Comparison of ENCODE assay signal across 20 cellular contexts in the genomic region with DNA sequence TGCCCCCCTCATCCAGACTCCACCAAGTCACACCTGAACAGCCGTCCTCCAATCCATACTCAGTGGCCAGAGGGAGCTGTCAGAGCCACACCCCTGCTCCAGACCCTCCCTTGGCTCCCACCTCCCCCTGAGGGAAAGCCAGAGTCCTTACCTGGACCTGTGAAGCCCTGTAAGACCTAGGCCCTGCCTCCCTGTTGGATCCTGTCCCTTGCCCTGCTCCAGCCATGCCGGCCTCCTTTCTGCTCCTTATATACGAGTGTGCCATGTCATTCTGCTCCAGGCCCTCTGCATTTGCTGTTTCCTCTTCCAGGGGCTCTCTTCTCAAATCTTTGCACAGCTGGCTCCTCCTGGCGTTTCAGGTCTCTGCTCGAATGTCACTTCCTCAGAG.
DNase-seq lines count a peak whose midpoint lies in the region; ATAC-seq and TF ChIP-seq lines count a peak whose summit lies in the region.
"Had no signal": no experiment of that assay in that cellular context is flagged by ENCODE, and none has a peak within 500 bp of the region (broad histone marks: within the 10 kb centered on the region; RNA-seq: fewer than 3 reads in every experiment).

No MANE protein-coding gene starts in this region.

- CTCF ChIA-PET in activated CD4-positive, alpha-beta T cell treated with anti-CD3 and anti-CD28 coated beads, Interleukin-2, amount 10 ng/mL, durations not matched to agents 7 days and 5 days (lab: Charles Lee): no interaction called here
- CTCF ChIA-PET in activated CD4-positive, alpha-beta T cell treated with anti-CD3 and anti-CD28 coated beads for 36 hours (lab: Charles Lee): interaction anchor here (0.5 to 6.7 kb wide), 3 partner anchors 60 to 238 kb away, joined by 3 to 43 read pairs (median 3); no protein-coding TSS in a partner anchor

- no peak overlapping the region for H3K4me2 ChIP-seq in OCI-LY3 (ENCODE audit: low read length)
- H3K4me2 ChIP-seq in osteoblast (ENCODE audit: insufficient read depth, low read length): no peak overlapping the region

- no peaks in the 10 kb centered on the region for H3K36me3 Mint-ChIP-seq in activated CD4-positive, alpha-beta T cell treated with anti-CD3 and anti-CD28 coated beads, Interleukin-2, amount 10 ng/mL, durations not matched to agents 7 days and 5 days (ENCODE audit: low read depth)
- no peaks in the 10 kb centered on the region for H3K36me3 Mint-ChIP-seq in activated CD4-positive, alpha-beta T cell treated with anti-CD3 and anti-CD28 coated beads for 36 hours (ENCODE audit: low read depth)
- H3K36me3 Mint-ChIP-seq in activated T-helper 17 cell treated with anti-CD3 and anti-CD28 coated beads, Interleukin-2, amount 50 U/mL, for 72 hours (ENCODE audit: low read depth): no peaks in the 10 kb centered on the region
- H3K36me3 Mint-ChIP-seq in natural killer cell treated with Interleukin-12 subunit alpha and Interleukin-12 subunit beta and Interleukin-15 and Interleukin-18, amount 100 ng/mL, for 72 hours: no peaks in the 10 kb centered on the region
- H3K36me3 Mint-ChIP-seq: IgD-negative memory B cell had no signal

- H3K27me3 Mint-ChIP-seq in activated CD4-positive, alpha-beta T cell treated with anti-CD3 and anti-CD28 coated beads, Interleukin-2, amount 10 ng/mL, durations not matched to agents 7 days and 5 days: peaks cover 3% of the 10 kb centered on the region
- H3K27me3 Mint-ChIP-seq in activated CD4-positive, alpha-beta T cell treated with anti-CD3 and anti-CD28 coated beads for 36 hours: no peaks in the 10 kb centered on the region
- H3K27me3 Mint-ChIP-seq in activated T-helper 17 cell treated with anti-CD3 and anti-CD28 coated beads, Interleukin-2, amount 50 U/mL, for 72 hours: peaks cover 5% of the 10 kb centered on the region
- peaks cover 0 to under 1% of the 10 kb centered on the region in 2 donors for H3K27me3 Mint-ChIP-seq in natural killer cell treated with Interleukin-12 subunit alpha and Interleukin-12 subunit beta and Interleukin-15 and Interleukin-18, amount 100 ng/mL, for 72 hours

- no peak overlapping the region for H3K4me3 Mint-ChIP-seq in activated CD4-positive, alpha-beta T cell treated with anti-CD3 and anti-CD28 coated beads, Interleukin-2, amount 10 ng/mL, durations not matched to agents 7 days and 5 days
- no peak overlapping the region for H3K4me3 Mint-ChIP-seq in activated CD4-positive, alpha-beta T cell treated with anti-CD3 and anti-CD28 coated beads for 36 hours
- H3K4me3 Mint-ChIP-seq in activated T-helper 17 cell treated with anti-CD3 and anti-CD28 coated beads, Interleukin-2, amount 50 U/mL, for 72 hours: no peak overlapping the region
- no peak overlapping the region for H3K4me3 Mint-ChIP-seq in natural killer cell treated with Interleukin-12 subunit alpha and Interleukin-12 subunit beta and Interleukin-15 and Interleukin-18, amount 100 ng/mL, for 72 hours
- H3K4me3 Mint-ChIP-seq: IgD-negative memory B cell had no signal

- peak overlapping the region; percentile 26 for H3K27ac Mint-ChIP-seq in activated CD4-positive, alpha-beta T cell treated with anti-CD3 and anti-CD28 coated beads, Interleukin-2, amount 10 ng/mL, durations not matched to agents 7 days and 5 days
- no peak overlapping the region for H3K27ac Mint-ChIP-seq in activated CD4-positive, alpha-beta T cell treated with anti-CD3 and anti-CD28 coated beads for 36 hours
- H3K27ac Mint-ChIP-seq in activated T-helper 17 cell treated with anti-CD3 and anti-CD28 coated beads, Interleukin-2, amount 50 U/mL, for 72 hours: peak overlapping the region; percentile 26
- H3K27ac Mint-ChIP-seq in natural killer cell treated with Interleukin-12 subunit alpha and Interleukin-12 subunit beta and Interleukin-15 and Interleukin-18, amount 100 ng/mL, for 72 hours: no peak overlapping the region

- H3K4me1 Mint-ChIP-seq in activated CD4-positive, alpha-beta T cell treated with anti-CD3 and anti-CD28 coated beads, Interleukin-2, amount 10 ng/mL, durations not matched to agents 7 days and 5 days: peaks cover 3% of the 10 kb centered on the region
- H3K4me1 Mint-ChIP-seq in activated CD4-positive, alpha-beta T cell treated with anti-CD3 and anti-CD28 coated beads for 36 hours: peaks cover 2% of the 10 kb centered on the region
- no peaks in the 10 kb centered on the region for H3K4me1 Mint-ChIP-seq in activated T-helper 17 cell treated with anti-CD3 and anti-CD28 coated beads, Interleukin-2, amount 50 U/mL, for 72 hours
- peaks cover 0 to 2% of the 10 kb centered on the region in 2 donors for H3K4me1 Mint-ChIP-seq in natural killer cell treated with Interleukin-12 subunit alpha and Interleukin-12 subunit beta and Interleukin-15 and Interleukin-18, amount 100 ng/mL, for 72 hours (ENCODE audit: low read depth in 2 of 2)
- H3K4me1 Mint-ChIP-seq: IgD-negative memory B cell had no signal

- H3K27ac ChIP-seq in OCI-LY3 (ENCODE audit: low read length): no peak overlapping the region
- no peak overlapping the region for H3K27ac ChIP-seq in osteoblast (ENCODE audit: low read depth, low read length)
- H3K27ac ChIP-seq: GM23248, HL-60, SJCRH30 had no signal

- no peaks in the 10 kb centered on the region for H3K9me3 Mint-ChIP-seq in activated CD4-positive, alpha-beta T cell treated with anti-CD3 and anti-CD28 coated beads, Interleukin-2, amount 10 ng/mL, durations not matched to agents 7 days and 5 days
- no peaks in the 10 kb centered on the region for H3K9me3 Mint-ChIP-seq in activated CD4-positive, alpha-beta T cell treated with anti-CD3 and anti-CD28 coated beads for 36 hours (ENCODE audit: low read depth)
- no peaks in the 10 kb centered on the region for H3K9me3 Mint-ChIP-seq in activated T-helper 17 cell treated with anti-CD3 and anti-CD28 coated beads, Interleukin-2, amount 50 U/mL, for 72 hours
- no peaks in the 10 kb centered on the region for H3K9me3 Mint-ChIP-seq in natural killer cell treated with Interleukin-12 subunit alpha and Interleukin-12 subunit beta and Interleukin-15 and Interleukin-18, amount 100 ng/mL, for 72 hours
- H3K9me3 Mint-ChIP-seq: IgD-negative memory B cell had no signal

- no peak for DNase-seq in activated CD4-positive, alpha-beta T cell treated with anti-CD3 and anti-CD28 coated beads, Interleukin-2, amount 10 ng/mL, durations not matched to agents 7 days and 5 days
- DNase-seq in activated CD4-positive, alpha-beta T cell treated with anti-CD3 and anti-CD28 coated beads for 36 hours: no peak
- DNase-seq in osteoblast (ENCODE audit: insufficient read length, low spot score, missing footprints): peak; percentile 60
- DNase-seq in natural killer cell treated with Interleukin-12 subunit alpha and Interleukin-12 subunit beta and Interleukin-15 and Interleukin-18, amount 100 ng/mL, for 72 hours (ENCODE audit: low spot score): no peak
- DNase-seq: ACHN, AML-193, Caco-2, DMS79 treated with DMSO at 0.1 percent for 48 hours, GDM1, GM23248, HCEC 1CT, NCI-H1436, SW 1271 had no signal

- H3K27me3 ChIP-seq in OCI-LY3 (ENCODE audit: low read depth, low read length) (peaks cover 5% of the 10 kb centered on the region; the same call in 1 of the 2 replicates), osteoblast (ENCODE audit: insufficient read depth, low read length) (peaks cover 7% of the 10 kb centered on the region)
- H3K27me3 ChIP-seq: SJCRH30 had no signal

- H3K79me2 ChIP-seq in OCI-LY3 (ENCODE audit: low read length): no peaks in the 10 kb centered on the region
- no peaks in the 10 kb centered on the region for H3K79me2 ChIP-seq in osteoblast (ENCODE audit: insufficient read depth, low read length)

- POLR2A ChIA-PET in activated CD4-positive, alpha-beta T cell treated with anti-CD3 and anti-CD28 coated beads, Interleukin-2, amount 10 ng/mL, durations not matched to agents 7 days and 5 days (lab: Charles Lee): no interaction called here
- POLR2A ChIA-PET in activated CD4-positive, alpha-beta T cell treated with anti-CD3 and anti-CD28 coated beads for 36 hours (lab: Charles Lee): no interaction called here

- H4K20me1 ChIP-seq in OCI-LY3 (ENCODE audit: insufficient read depth, low read length) (no peaks in the 10 kb centered on the region), osteoblast (ENCODE audit: insufficient read depth, low read length) (no peaks in the 10 kb centered on the region)

- H2AFZ ChIP-seq in OCI-LY3 (ENCODE audit: low read depth, low read length) (peak overlapping the region; percentile 34; the same call in 1 of the 2 replicates), osteoblast (ENCODE audit: low read length) (no peak overlapping the region)
- H2AFZ ChIP-seq: GM23248 had no signal

- no peak overlapping the region for H3K4me3 ChIP-seq in OCI-LY3 (ENCODE audit: low read length)
- H3K4me3 ChIP-seq in osteoblast (ENCODE audit: insufficient read depth, low read length): no peak overlapping the region
- H3K4me3 ChIP-seq: GM23248, SJCRH30 had no signal

- H3K9me3 ChIP-seq in OCI-LY3 (ENCODE audit: insufficient read depth, low read length): no peaks in the 10 kb centered on the region
- no peaks in the 10 kb centered on the region for H3K9me3 ChIP-seq in osteoblast (ENCODE audit: low read depth, low read length)
- H3K9me3 ChIP-seq: Caco-2, SJCRH30 had no signal

- no peak overlapping the region for H3K9ac ChIP-seq in OCI-LY3 (ENCODE audit: low read length)
- H3K9ac ChIP-seq: GM23248 had no signal

- TF ChIP-seq CTCF in OCI-LY3 (IDR thresholded peaks at IDR 0.05; ENCODE audit: low read depth, low read length): no peak
- TF ChIP-seq CTCF in osteoblast (IDR thresholded peaks at IDR 0.05; ENCODE audit: extremely low read depth, low read depth, low read length): no peak

- intact Hi-C loops in activated CD4-positive, alpha-beta T cell treated with anti-CD3 and anti-CD28 coated beads for 36 hours (cut with DNase I, micrococcal nuclease): loop anchor here in 1 of 2 experiments (10.0 kb wide), 1 partner anchor 446 kb away; no protein-coding TSS in a partner anchor

- no peaks in the 10 kb centered on the region for H3K36me3 ChIP-seq in OCI-LY3 (replicated peaks; ENCODE audit: low read depth, low read length)
- H3K36me3 ChIP-seq in osteoblast (ENCODE audit: insufficient read depth, low read length): no peaks in the 10 kb centered on the region
- H3K36me3 ChIP-seq: SJCRH30 had no signal

- H3K4me1 ChIP-seq in OCI-LY3 (ENCODE audit: low read length) (0 out of 2 replicates have a peak, but pooled peaks cover 2% of the 10 kb centered on the region), osteoblast (ENCODE audit: insufficient read depth, low read length) (no peaks in the 10 kb centered on the region)
- H3K4me1 ChIP-seq: SJCRH30 had no signal

- ATAC-seq in activated CD4-positive, alpha-beta T cell treated with anti-CD3 and anti-CD28 coated beads for 36 hours: no peak
- no peak for ATAC-seq in activated T-helper 17 cell treated with anti-CD3 and anti-CD28 coated beads, Interleukin-2, amount 50 U/mL, for 72 hours (replicated peaks)
- no peak for ATAC-seq in HG02571 (IDR thresholded peaks at IDR 0.05; ENCODE audit: unreplicated experiment)
- ATAC-seq in HG03045 (IDR thresholded peaks at IDR 0.05; ENCODE audit: unreplicated experiment): no peak
- ATAC-seq in natural killer cell treated with Interleukin-12 subunit alpha and Interleukin-12 subunit beta and Interleukin-15 and Interleukin-18, amount 100 ng/mL, for 72 hours: no peak

Comparison
In these comparisons a context has a peak if more than half of its experiments do, and no peak if none do; other contexts are left out.
1. H3K27ac Mint-ChIP-seq: peak in activated CD4-positive, alpha-beta T cell treated with anti-CD3 and anti-CD28 coated beads, Interleukin-2, amount 10 ng/mL, durations not matched to agents 7 days and 5 days (single experiment) and activated T-helper 17 cell treated with anti-CD3 and anti-CD28 coated beads, Interleukin-2, amount 50 U/mL, for 72 hours (single experiment); none in activated CD4-positive, alpha-beta T cell treated with anti-CD3 and anti-CD28 coated beads for 36 hours (single experiment) and natural killer cell treated with Interleukin-12 subunit alpha and Interleukin-12 subunit beta and Interleukin-15 and Interleukin-18, amount 100 ng/mL, for 72 hours (0 of 2).